ENCODE assay signal across 16 cellular contexts in genomic region chr1:36126005-36126716, GRCh38. TPM values are rescaled to one million over a fixed set of nuclear protein-coding genes. Genes with fewer than 3 reads are reported as not detected.
DNase-seq lines count a peak whose midpoint lies in the region; ATAC-seq, FAIRE-seq and TF ChIP-seq lines count a peak whose summit lies in the region.
"Had no signal": no experiment of that assay in that cellular context is flagged by ENCODE, and none has a peak within 500 bp of the region (broad histone marks: within the 10 kb centered on the region; RNA-seq: fewer than 3 reads in every experiment).

No MANE protein-coding gene starts in this region.

- H3K4me1 Mint-ChIP-seq in activated T-cell treated with anti-CD3 and anti-CD28 coated beads, Interleukin-2, amount 50 U/mL, for 24 hours (ENCODE audit: low read depth) = peaks cover 27% of the 10 kb centered on the region
- peaks cover 39% of the 10 kb centered on the region for H3K4me1 Mint-ChIP-seq in astrocyte (ENCODE audit: low read depth, unreplicated experiment)
- peaks cover 38% of the 10 kb centered on the region for H3K4me1 Mint-ChIP-seq in mesothelial cell of epicardium

- H3K4me1 ChIP-seq in astrocyte (ENCODE audit: insufficient read depth, low read length) = peaks cover 9% of the 10 kb centered on the region
- peaks cover 0 to 41% (median 6%) of the 10 kb centered on the region in 4 donors for H3K4me1 ChIP-seq in tibial nerve

- H3K27ac ChIP-seq in astrocyte (ENCODE audit: low read depth, low read length) = no peak overlapping the region
- H3K27ac ChIP-seq in tibial nerve = peak overlapping the region in 3 of 4 donors; percentile 52 to 88 (median 84)
- H3K27ac ChIP-seq: cardiac muscle cell had no signal

- no peaks in the 10 kb centered on the region for H3K9me3 ChIP-seq in astrocyte (ENCODE audit: insufficient read depth, low read depth, low read length)
- H3K9me3 ChIP-seq in tibial nerve = no peaks in the 10 kb centered on the region

- H3K36me3 ChIP-seq in astrocyte (ENCODE audit: insufficient read depth, low read length) (no peaks in the 10 kb centered on the region), tibial nerve (no peaks in the 10 kb centered on the region)
- H3K36me3 ChIP-seq: cardiac muscle cell had no signal

- TF ChIP-seq POLR2A in tibial nerve (IDR thresholded peaks at IDR 0.05) = no peak

- H4K20me1 ChIP-seq in astrocyte (ENCODE audit: insufficient read depth, low read length) = no peaks in the 10 kb centered on the region

- peaks cover 13% of the 10 kb centered on the region for H3K27me3 ChIP-seq in astrocyte (ENCODE audit: insufficient read depth, low read length)
- no peaks in the 10 kb centered on the region for H3K27me3 ChIP-seq in tibial nerve

- no peak overlapping the region for H3K4me3 ChIP-seq in astrocyte (ENCODE audit: insufficient read depth, low read depth, low read length)
- peak overlapping the region in 2 of 4 donors; percentile 49 to 60 for H3K4me3 ChIP-seq in tibial nerve

- H3K4me2 ChIP-seq in astrocyte (ENCODE audit: low read length) = no peak overlapping the region

- H2AFZ ChIP-seq in astrocyte (ENCODE audit: low read depth, low read length) = no peak overlapping the region

- WGBS in tibial nerve, 2 donors = 64 to 66% methylated on average over 21 of the region's 21 CpGs

- H3K9me3 Mint-ChIP-seq in activated T-cell treated with anti-CD3 and anti-CD28 coated beads, Interleukin-2, amount 50 U/mL, for 24 hours = no peaks in the 10 kb centered on the region
- H3K9me3 Mint-ChIP-seq in astrocyte (ENCODE audit: unreplicated experiment) (peaks cover 2% of the 10 kb centered on the region), mesothelial cell of epicardium (no peaks in the 10 kb centered on the region)
- H3K9me3 Mint-ChIP-seq: stimulated activated memory B cell treated with anti-CD40 and anti-IgM and Interleukin-4, amounts not matched to agents 10 μg/mL and 1 μg/mL and 100 μg/mL, for 72 hours had no signal

- H3K27me3 Mint-ChIP-seq in activated T-cell treated with anti-CD3 and anti-CD28 coated beads, Interleukin-2, amount 50 U/mL, for 24 hours = peaks cover 42% of the 10 kb centered on the region
- peaks cover 34% of the 10 kb centered on the region for H3K27me3 Mint-ChIP-seq in astrocyte (ENCODE audit: low read depth, unreplicated experiment)
- H3K27me3 Mint-ChIP-seq in mesothelial cell of epicardium (ENCODE audit: low read depth) = peaks cover 43% of the 10 kb centered on the region

- no peak overlapping the region for H3K9ac ChIP-seq in astrocyte (ENCODE audit: low read length)

- no peak for TF ChIP-seq CTCF in astrocyte (IDR thresholded peaks at IDR 0.05; ENCODE audit: insufficient read depth, low read depth, low read length)
- no peak for TF ChIP-seq CTCF in mesothelial cell of epicardium (IDR thresholded peaks at IDR 0.05; ENCODE audit: unreplicated experiment)
- no peak for TF ChIP-seq CTCF in tibial nerve (IDR thresholded peaks at IDR 0.05)

- H3K36me3 Mint-ChIP-seq in activated T-cell treated with anti-CD3 and anti-CD28 coated beads, Interleukin-2, amount 50 U/mL, for 24 hours (ENCODE audit: low read depth) = no peaks in the 10 kb centered on the region
- H3K36me3 Mint-ChIP-seq in astrocyte (ENCODE audit: low read depth, unreplicated experiment) = no peaks in the 10 kb centered on the region
- no peaks in the 10 kb centered on the region for H3K36me3 Mint-ChIP-seq in mesothelial cell of epicardium
- H3K36me3 Mint-ChIP-seq: stimulated activated memory B cell treated with anti-CD40 and anti-IgM and Interleukin-4, amounts not matched to agents 10 μg/mL and 1 μg/mL and 100 μg/mL, for 72 hours had no signal

- TF ChIP-seq EP300 in tibial nerve (IDR thresholded peaks at IDR 0.05) = no peak

- FAIRE-seq in astrocyte (lab: Jason Lieb, UNC) = no peak
- no peak for FAIRE-seq in frontal cortex (lab: Jason Lieb, UNC)
- FAIRE-seq: D721Med had no signal

- ATAC-seq in GM18861 (IDR thresholded peaks at IDR 0.05; ENCODE audit: unreplicated experiment) = no peak

- no peak overlapping the region for H3K27ac Mint-ChIP-seq in activated T-cell treated with anti-CD3 and anti-CD28 coated beads, Interleukin-2, amount 50 U/mL, for 24 hours
- H3K27ac Mint-ChIP-seq in astrocyte (ENCODE audit: unreplicated experiment) (peak overlapping the region; percentile 58), mesothelial cell of epicardium (no peak overlapping the region)
- H3K27ac Mint-ChIP-seq: activated CD8-positive, alpha-beta T cell treated with anti-CD3 and anti-CD28 coated beads, Interleukin-2, amount 10 ng/mL, durations not matched to agents 7 days and 5 days; stimulated activated memory B cell treated with anti-CD40 and anti-IgM and Interleukin-4, amounts not matched to agents 10 μg/mL and 1 μg/mL and 100 μg/mL, for 72 hours had no signal

- no peak for DNase-seq in activated T-cell treated with anti-CD3 and anti-CD28 coated beads, Interleukin-2, amount 50 U/mL, for 24 hours
- no peak for DNase-seq in activated T-cell treated with anti-CD3 and anti-CD28 coated beads, Interleukin-2, amount 50 U/mL, for 1 hour
- DNase-seq in astrocyte (ENCODE audit: low read depth) = no peak
- no peak for DNase-seq in mesothelial cell of epicardium (ENCODE audit: low spot score in 2 of 2, unreplicated experiment in 2 of 2)
- DNase-seq in tibial nerve (ENCODE audit: low spot score in 2 of 2) = no peak
- no peak for DNase-seq in SKM-1 treated with dmso at 0.1 percent for 144 hours (lab: John Stamatoyannopoulos, UW; ENCODE audit: unreplicated experiment)
- DNase-seq in frontal cortex (ENCODE audit: low spot score in 2 of 2) = no peak
- DNase-seq: activated CD8-positive, alpha-beta T cell treated with anti-CD3 and anti-CD28 coated beads, Interleukin-2, amount 10 ng/mL, durations not matched to agents 7 days and 5 days; activated naive CD4-positive, alpha-beta T cell; kidney glomerular epithelial cell; NCI-H2107; T-helper 9 cell had no signal

- no peaks in the 10 kb centered on the region for H3K79me2 ChIP-seq in astrocyte (ENCODE audit: insufficient read depth, low read length)

- peak overlapping the region; percentile 19 for H3K4me3 Mint-ChIP-seq in activated T-cell treated with anti-CD3 and anti-CD28 coated beads, Interleukin-2, amount 50 U/mL, for 24 hours
- H3K4me3 Mint-ChIP-seq in astrocyte (ENCODE audit: unreplicated experiment) (peak overlapping the region; percentile 43), mesothelial cell of epicardium (peak overlapping the region; percentile 50)
- H3K4me3 Mint-ChIP-seq: activated CD8-positive, alpha-beta T cell treated with anti-CD3 and anti-CD28 coated beads, Interleukin-2, amount 10 ng/mL, durations not matched to agents 7 days and 5 days had no signal

RNA-seq across cellular contexts. Expression of gene COL8A2, which starts 1.1 kb away (rescaled TPM):
- total RNA-seq in astrocyte (3.4 and 10.8 TPM in 2 replicates), mesothelial cell of epicardium (9.0 to 10.5 TPM (median 10.4 TPM) in 3 replicates), tibial nerve (10 to 100 TPM; 26.7 to 57.9 (median 50.2) TPM), frontal cortex (0.82 TPM)

RNA-seq across cellular contexts. Expression of gene TRAPPC3, which starts 23.1 kb away (rescaled TPM):
- total RNA-seq in astrocyte = 87.1 and 87.6 TPM in 2 replicates
- 64.8 to 68.5 TPM (median 68.5 TPM) in 3 replicates for total RNA-seq in mesothelial cell of epicardium
- total RNA-seq in tibial nerve = 10 to 100 TPM; 48.0 to 90.4 (median 69.1) TPM
- 43.6 TPM for total RNA-seq in frontal cortex

RNA-seq across cellular contexts. Expression of gene MAP7D1, which starts 29.8 kb away (rescaled TPM):
- total RNA-seq in astrocyte (259 and 271 TPM in 2 replicates), mesothelial cell of epicardium (97.8 to 103 TPM (median 101 TPM) in 3 replicates), tibial nerve (100 to 1,000 TPM in 3 of 4 donors, 10 to 100 TPM in 1; 85.0 to 184 (median 121) TPM), frontal cortex (70.1 TPM)

RNA-seq across cellular contexts. Expression of gene ADPRS, which starts 37.5 kb away (rescaled TPM):
- total RNA-seq in astrocyte (28.7 and 32.2 TPM in 2 replicates), mesothelial cell of epicardium (31.6 to 33.3 TPM (median 32.6 TPM) in 3 replicates), tibial nerve (10 to 100 TPM; 41.0 to 64.3 (median 48.0) TPM), frontal cortex (20.4 TPM)

RNA-seq across cellular contexts. Expression of gene TEKT2, which starts 42.3 kb away (rescaled TPM):
- total RNA-seq in astrocyte (0.38 and 0.39 TPM in 2 replicates), mesothelial cell of epicardium (2.6 to 3.6 TPM (median 3.2 TPM) in 3 replicates), tibial nerve (under 1 TPM in 1 of 4 donors, not detected in 3; 0.90 TPM), frontal cortex (10.6 TPM)
- total RNA-seq: activated CD8-positive, alpha-beta T cell treated with anti-CD3 and anti-CD28 coated beads, Interleukin-2, amount 10 ng/mL, durations not matched to agents 7 days and 5 days had no signal
